8 cellular contexts compared by ENCODE assay signal in genomic region chr16:53131363-53132071, GRCh38.
DNase-seq lines count a peak whose midpoint lies in the region; ATAC-seq lines count a peak whose summit lies in the region.

No MANE protein-coding gene starts in this region.

- peak overlapping the region; percentile 48 for H2AFZ ChIP-seq in ACC112 (ENCODE audit: low read length, unreplicated experiment)

- H3K27me3 Mint-ChIP-seq in activated CD4-positive, alpha-beta T cell treated with anti-CD3 and anti-CD28 coated beads for 36 hours: peaks cover 3% of the 10 kb centered on the region

- H3K36me3 Mint-ChIP-seq in activated CD4-positive, alpha-beta T cell treated with anti-CD3 and anti-CD28 coated beads for 36 hours (ENCODE audit: low read depth): peaks cover 3% of the 10 kb centered on the region

- ATAC-seq in GM18907 (IDR thresholded peaks at IDR 0.05; ENCODE audit: unreplicated experiment): peak; percentile 22
- ATAC-seq in activated CD4-positive, alpha-beta T cell treated with anti-CD3 and anti-CD28 coated beads for 36 hours: peak; percentile 34

- H3K27ac Mint-ChIP-seq in activated CD4-positive, alpha-beta T cell treated with anti-CD3 and anti-CD28 coated beads for 36 hours: peak overlapping the region; percentile 67

- H3K4me1 ChIP-seq in ACC112 (ENCODE audit: control insufficient read depth, insufficient read depth, low read length, unreplicated experiment): peaks cover 27% of the 10 kb centered on the region

- peaks cover 20% of the 10 kb centered on the region for H3K4me1 Mint-ChIP-seq in activated CD4-positive, alpha-beta T cell treated with anti-CD3 and anti-CD28 coated beads for 36 hours

- peak overlapping the region; percentile 82 for H3K4me3 Mint-ChIP-seq in activated CD4-positive, alpha-beta T cell treated with anti-CD3 and anti-CD28 coated beads for 36 hours

- no peaks in the 10 kb centered on the region for H3K36me3 ChIP-seq in ACC112 (ENCODE audit: insufficient read depth, low read length)

- H3K27ac ChIP-seq in ACC112 (ENCODE audit: low read depth, low read length) (peak overlapping the region; percentile 62; the same call in 1 of the 2 replicates), layer of hippocampus (ENCODE audit: low read depth, low read length) (peak overlapping the region; percentile 95)

- no peaks in the 10 kb centered on the region for H3K9me3 Mint-ChIP-seq in activated CD4-positive, alpha-beta T cell treated with anti-CD3 and anti-CD28 coated beads for 36 hours (ENCODE audit: low read depth)

- H3K79me2 ChIP-seq in ACC112 (ENCODE audit: control insufficient read depth, insufficient read depth, low read length, unreplicated experiment): peaks cover 49% of the 10 kb centered on the region

- CTCF ChIA-PET in activated CD4-positive, alpha-beta T cell treated with anti-CD3 and anti-CD28 coated beads for 36 hours (lab: Charles Lee): no interaction called here

- peak; percentile 38 for DNase-seq in HuH-7.5 (ENCODE audit: low spot score)
- DNase-seq in activated CD4-positive, alpha-beta T cell treated with anti-CD3 and anti-CD28 coated beads for 36 hours: peak; percentile 83
- DNase-seq in cerebellum (ENCODE audit: low spot score): peak; percentile 42
- peak; percentile 26 to 60 (median 43) for DNase-seq in stimulated activated CD4-positive, alpha-beta T cell treated with anti-CD3 and anti-CD28 coated beads, Interleukin-1b, Interleukin-23, amount 100 ng/mL, for 24 hours (ENCODE audit: low read depth in 4 of 4, low spot score in 1 of 4)
- no peak for DNase-seq in NCI-H1048 (lab: John Stamatoyannopoulos, UW)

- POLR2A ChIA-PET in activated CD4-positive, alpha-beta T cell treated with anti-CD3 and anti-CD28 coated beads for 36 hours (lab: Charles Lee): no interaction called here

- no peaks in the 10 kb centered on the region for H3K27me3 ChIP-seq in ACC112 (ENCODE audit: insufficient read depth, low read length)
- H3K27me3 ChIP-seq in layer of hippocampus (ENCODE audit: control insufficient read depth, insufficient read depth, low read length): no peaks in the 10 kb centered on the region

- peak overlapping the region; percentile 98 for H3K4me3 ChIP-seq in ACC112 (ENCODE audit: low read depth, low read length)

- intact Hi-C loops in activated CD4-positive, alpha-beta T cell treated with anti-CD3 and anti-CD28 coated beads for 36 hours (cut with DNase I, micrococcal nuclease): loop anchor here (2.0 to 10.0 kb wide), 8 partner anchors 33 to 1797 kb away; partner anchors contain the start of genes FTO (in 1 of the 2), RBL2 (in 1 of the 2) and RPGRIP1L (in 1 of the 2)
